Comparison of ENCODE assay signal across 25 cellular contexts in genomic region chr5:108561416-108562204, GRCh38.
DNase-seq lines count a peak whose midpoint lies in the region; ATAC-seq, FAIRE-seq and TF ChIP-seq lines count a peak whose summit lies in the region.
"Had no signal": no experiment of that assay in that cellular context is flagged by ENCODE, and none has a peak within 500 bp of the region (broad histone marks: within the 10 kb centered on the region; RNA-seq: fewer than 3 reads in every experiment).

No MANE protein-coding gene starts in this region.

- CTCF ChIA-PET in AG04450 (lab: Charles Lee): no interaction called here

- H3K27me3 ChIP-seq in AG04450 (ENCODE audit: control insufficient read depth, insufficient read depth, low read length) (no peaks in the 10 kb centered on the region), HUES48 (ENCODE audit: control insufficient read depth, insufficient read depth, low read length) (no peaks in the 10 kb centered on the region)
- H3K27me3 ChIP-seq: BLaER1, dorsolateral prefrontal cortex, gastroesophageal sphincter, thyroid gland had no signal

- H3K27ac ChIP-seq in AG04450 (ENCODE audit: low read depth, low read length) (peak overlapping the region; percentile 98), HUES48 (ENCODE audit: low read depth, low read length) (peak overlapping the region; percentile 87)
- H3K27ac ChIP-seq: 22Rv1, BLaER1, KMS-11, thyroid gland had no signal

- no peak for FAIRE-seq in urothelium cell line (lab: Jason Lieb, UNC)
- FAIRE-seq: RCC 7860 had no signal

- H3K9ac ChIP-seq in HUES48 (ENCODE audit: low read depth, low read length): no peak overlapping the region
- H3K9ac ChIP-seq: BLaER1, KMS-11 had no signal

- H3K4me3 ChIP-seq in AG04450 (ENCODE audit: low read depth, low read length) (no peak overlapping the region), HUES48 (ENCODE audit: low read depth, low read length) (no peak overlapping the region)
- H3K4me3 ChIP-seq: BLaER1, dorsolateral prefrontal cortex, gastroesophageal sphincter, thyroid gland had no signal

- TF ChIP-seq CTCF in AG04450 (IDR thresholded peaks at IDR 0.05; ENCODE audit: low read depth, low read length): no peak
- no peak for TF ChIP-seq CTCF in omental fat pad (IDR thresholded peaks at IDR 0.05)

- H3K9me3 ChIP-seq in AG04450 (ENCODE audit: control insufficient read depth, insufficient read depth, low read length) (no peaks in the 10 kb centered on the region), HUES48 (ENCODE audit: control insufficient read depth, insufficient read depth, low read length) (peaks cover 21% of the 10 kb centered on the region)
- H3K9me3 ChIP-seq: BLaER1, Caco-2, gastroesophageal sphincter, thyroid gland had no signal

- peaks cover 29% of the 10 kb centered on the region for H3K4me1 ChIP-seq in HUES48 (ENCODE audit: control insufficient read depth, insufficient read depth, low read length)
- H3K4me1 ChIP-seq: BLaER1, Caco-2, thyroid gland had no signal

- POLR2A ChIA-PET in AG04450 (lab: Yijun Ruan, JAX): no interaction called here

- H3K36me3 ChIP-seq in HUES48 (ENCODE audit: control insufficient read depth, insufficient read depth, low read length): no peaks in the 10 kb centered on the region
- H3K36me3 ChIP-seq: BLaER1, gastroesophageal sphincter, thyroid gland had no signal

- DNase-seq in AG04450 (ENCODE audit: low read depth, low spot score) (no peak), fibroblast of peridontal ligament (ENCODE audit: extremely low read depth) (peak; percentile 74), omental fat pad (ENCODE audit: low spot score) (no peak), SW 1271 (lab: John Stamatoyannopoulos, UW) (no peak), urothelium cell line (ENCODE audit: low spot score) (no peak), Ammon's horn (ENCODE audit: low spot score) (no peak)
- DNase-seq: activated CD4-positive, alpha-beta T cell treated with anti-CD3 and anti-CD28 coated beads, Interleukin-2, amount 10 ng/mL, durations not matched to agents 24 days and 14 days; activated CD8-positive, alpha-beta memory T cell treated with anti-CD3 and anti-CD28 coated beads, Interleukin-2, amount 10 ng/mL, durations not matched to agents 7 days and 5 days; activated naive CD4-positive, alpha-beta T cell treated with anti-CD3 and anti-CD28 coated beads, Interleukin-2, amount 50 U/mL, for 16 hours; Caco-2; central memory CD4-positive, alpha-beta T cell; dorsolateral prefrontal cortex; NCI-H1694; NCI-H526 treated with DMSO at 0.1 percent for 48 hours; stimulated activated CD4-positive, alpha-beta T cell treated with anti-CD3 and anti-CD28 coated beads, Interleukin-1b, Interleukin-23, amount 100 ng/mL, for 48 hours; T-helper 2 cell; thyroid gland had no signal

- ATAC-seq in omental fat pad (ENCODE audit: low FRiP score) (peak; percentile 48), GM21825 (IDR thresholded peaks at IDR 0.05; ENCODE audit: unreplicated experiment) (no peak)
- ATAC-seq: activated CD8-positive, alpha-beta memory T cell treated with anti-CD3 and anti-CD28 coated beads, Interleukin-2, amount 10 ng/mL, durations not matched to agents 7 days and 5 days; stimulated activated memory B cell treated with anti-CD40 and anti-IgM and Interleukin-4, amounts not matched to agents 10 μg/mL and 1 μg/mL and 100 μg/mL, for 72 hours had no signal
